20 cellular contexts compared by ENCODE assay signal in genomic region chr18:829432-829831, GRCh38. TPM values are rescaled to one million over a fixed set of nuclear protein-coding genes. Genes with fewer than 3 reads are reported as not detected.
DNase-seq lines count a peak whose midpoint lies in the region; ATAC-seq, FAIRE-seq and TF ChIP-seq lines count a peak whose summit lies in the region.
"Had no signal": no experiment of that assay in that cellular context is flagged by ENCODE, and none has a peak within 500 bp of the region (broad histone marks: within the 10 kb centered on the region; RNA-seq: fewer than 3 reads in every experiment).

No MANE protein-coding gene starts in this region.

- intact Hi-C loops in heart right ventricle (cut with DNase I) (no loop called here), Right ventricle myocardium inferior (cut with DNase I) (no loop called here), body of pancreas (cut with DNase I) (no loop called here)

- no peaks in the 10 kb centered on the region for H4K20me1 ChIP-seq in H1 (replicated peaks in 1 of 2; ENCODE audit: control insufficient read depth in 1 of 2, insufficient read depth in 2 of 2, low read length in 2 of 2)
- H4K20me1 ChIP-seq in GM23338 (replicated peaks; ENCODE audit: insufficient read depth): no peaks in the 10 kb centered on the region

- H3K36me3 ChIP-seq in heart right ventricle (no peaks in the 10 kb centered on the region), H1 (ENCODE audit: control insufficient read depth in 2 of 4, insufficient read depth in 4 of 4, low read length in 3 of 4) (no peaks in the 10 kb centered on the region), mesendoderm (ENCODE audit: control insufficient read depth, insufficient read depth, low read length) (no peaks in the 10 kb centered on the region), GM23338 (ENCODE audit: insufficient read depth) (no peaks in the 10 kb centered on the region), body of pancreas (replicated peaks in 1 of 2; ENCODE audit: insufficient read depth in 1 of 2, low read depth in 2 of 2) (no peaks in the 10 kb centered on the region)
- H3K36me3 ChIP-seq: MG63 had no signal

- POLR2A ChIA-PET in H1 (lab: Charles Lee; ENCODE audit: partially characterized antibody): no interaction called here

- H3K4me3 ChIP-seq in heart right ventricle (no peak overlapping the region), H1 (ENCODE audit: extremely low read depth in 1 of 4, insufficient read depth in 2 of 4, low read depth in 3 of 4, low read length in 4 of 4) (no peak overlapping the region), mesendoderm (ENCODE audit: low read length) (no peak overlapping the region), GM23338 (no peak overlapping the region), body of pancreas (no peak overlapping the region)
- H3K4me3 ChIP-seq: MG63 had no signal

- 94 to 96% methylated on average over 6 of the region's 6 CpGs for WGBS in heart right ventricle, 2 donors
- 87% methylated on average over 6 of the region's 6 CpGs; no CpG with 5 or more reads in 1 of the 2 experiments for WGBS in H1 (ENCODE audit: extremely low coverage in 1 of 2, insufficient coverage in 1 of 2, insufficient read length in 1 of 2, insufficient replicate concordance in 2 of 2, low coverage in 1 of 2, low lambda C conversion rate in 2 of 2, missing lambda C conversion rate in 1 of 2), 2 experiments
- WGBS in mesendoderm (ENCODE audit: extremely low coverage, insufficient coverage, low lambda C conversion rate): 100% methylated on average over 2 of the region's 6 CpGs
- 69 to 78% methylated on average over 6 of the region's 6 CpGs for WGBS in body of pancreas, 2 donors

- H3K9me2 ChIP-seq in GM23338 (ENCODE audit: insufficient read depth): no peaks in the 10 kb centered on the region

- H3K4me2 ChIP-seq in H1 (ENCODE audit: insufficient read depth in 1 of 2, low read depth in 2 of 2, low read length in 2 of 2) (no peak overlapping the region; a peak in 1 of 4 replicates), mesendoderm (ENCODE audit: low read length) (no peak overlapping the region), GM23338 (no peak overlapping the region)

- H2AFZ ChIP-seq in H1 (ENCODE audit: low read length): no peak overlapping the region
- no peak overlapping the region for H2AFZ ChIP-seq in GM23338

- no peak overlapping the region for H3K4me3 Mint-ChIP-seq in GM23338

- H3K23ac ChIP-seq in H1 (ENCODE audit: insufficient read length) (no peak overlapping the region), mesendoderm (ENCODE audit: low read length) (no peak overlapping the region)

- H4K5ac ChIP-seq in H1 (ENCODE audit: insufficient read length, low read depth, low read length) (no peak overlapping the region), mesendoderm (ENCODE audit: low read length) (no peak overlapping the region)

- H3K18ac ChIP-seq in H1 (ENCODE audit: extremely low read depth, low read length) (peak overlapping the region; percentile 29; the same call in 1 of the 2 replicates), mesendoderm (ENCODE audit: low read length) (no peak overlapping the region)

- H4K8ac ChIP-seq in H1 (ENCODE audit: extremely low read depth, insufficient read depth, low read length) (no peak overlapping the region; the same call in 1 of the 2 replicates), mesendoderm (ENCODE audit: low read depth, low read length) (no peak overlapping the region)

- H2BK120ac ChIP-seq in H1 (replicated peaks; ENCODE audit: low read depth, low read length) (no peak overlapping the region), mesendoderm (ENCODE audit: low read depth, low read length) (no peak overlapping the region)

- peaks cover 18% of the 10 kb centered on the region for H3K4me1 Mint-ChIP-seq in GM23338

- no peaks in the 10 kb centered on the region for H3K79me1 ChIP-seq in H1 (ENCODE audit: low read depth, low read length)
- H3K79me1 ChIP-seq in mesendoderm (ENCODE audit: low read length): no peaks in the 10 kb centered on the region

- no peaks in the 10 kb centered on the region for H3K23me2 ChIP-seq in H1 (ENCODE audit: low read depth, low read length)

- H3K14ac ChIP-seq in H1 (ENCODE audit: insufficient read length): no peak overlapping the region

- no peak for FAIRE-seq in H1 (lab: Jason Lieb, UNC)
- FAIRE-seq: G401.6, GM12891, HTR-8/SVneo had no signal

- DNase-seq in heart right ventricle: no peak
- DNase-seq in Right ventricle myocardium inferior (ENCODE audit: missing footprints): no peak
- DNase-seq in H1 (ENCODE audit: low read depth in 1 of 2, low spot score in 2 of 2): no peak
- DNase-seq in mesendoderm: no peak
- no peak for DNase-seq in GM23338 (ENCODE audit: low spot score)
- no peak for DNase-seq in body of pancreas
- DNase-seq: ACHN; CD4-positive, alpha-beta memory T cell; DMS79; KG1; MG63; NCI-H1105; NCI-H1694 treated with DMSO at 0.1 percent for 48 hours; NCI-H446; PC-3 had no signal

- no peaks in the 10 kb centered on the region for H3K79me2 ChIP-seq in H1 (ENCODE audit: control insufficient read depth in 1 of 2, insufficient read depth in 2 of 2, low read length in 2 of 2)
- no peaks in the 10 kb centered on the region for H3K79me2 ChIP-seq in mesendoderm (ENCODE audit: control insufficient read depth, insufficient read depth, low read length)
- no peaks in the 10 kb centered on the region for H3K79me2 ChIP-seq in GM23338 (replicated peaks; ENCODE audit: insufficient read depth)

- peaks cover 1% of the 10 kb centered on the region for H3K27me3 Mint-ChIP-seq in GM23338 (ENCODE audit: insufficient read depth, low read depth, poor library complexity)

- no peak overlapping the region for H3K4ac ChIP-seq in H1 (replicated peaks; ENCODE audit: insufficient read length, low read depth, low read length)
- no peak overlapping the region for H3K4ac ChIP-seq in mesendoderm (ENCODE audit: low read depth, low read length)

- TF ChIP-seq POLR2A in H1 (IDR thresholded peaks at IDR 0.05; ENCODE audit: control extremely low read depth in 1 of 2, low read depth in 2 of 2, low read length in 2 of 2) (no peak), body of pancreas (IDR thresholded peaks at IDR 0.05) (no peak)

- TF ChIP-seq RAD21 in H1 (IDR thresholded peaks at IDR 0.05 in 1 of 2, conservative IDR thresholded peaks at IDR 0.05 in 1 of 2; ENCODE audit: low read depth in 2 of 2, low read length in 2 of 2): no peak

- H2BK5ac ChIP-seq in H1 (ENCODE audit: low read depth, low read length) (peak overlapping the region; percentile 27; the same call in 1 of the 2 replicates), mesendoderm (ENCODE audit: low read length) (no peak overlapping the region)

- TF ChIP-seq EP300 in H1 (IDR thresholded peaks at IDR 0.05; ENCODE audit: borderline replicate concordance in 1 of 2, low read depth in 2 of 2, low read length in 2 of 2): no peak

- no peak overlapping the region; the same call in 1 of the 2 replicates for H2BK20ac ChIP-seq in H1 (ENCODE audit: low read length)

- H3K56ac ChIP-seq in H1 (replicated peaks; ENCODE audit: insufficient read length, low read depth, low read length) (no peak overlapping the region), mesendoderm (ENCODE audit: low read length) (peak overlapping the region; percentile 44)

- H3K27me3 ChIP-seq in heart right ventricle: peaks cover 0 to 50% (median 0%) of the 10 kb centered on the region in 7 donors
- no peaks in the 10 kb centered on the region for H3K27me3 ChIP-seq in H1 (replicated peaks in 1 of 4; ENCODE audit: control insufficient read depth in 3 of 4, extremely low read depth in 1 of 4, insufficient read depth in 3 of 4, low read length in 3 of 4)
- H3K27me3 ChIP-seq in mesendoderm (ENCODE audit: insufficient read depth, low read length, poor library complexity): no peaks in the 10 kb centered on the region
- no peaks in the 10 kb centered on the region for H3K27me3 ChIP-seq in GM23338 (ENCODE audit: insufficient read depth)
- H3K27me3 ChIP-seq in body of pancreas: no peaks in the 10 kb centered on the region
- H3K27me3 ChIP-seq: MG63 had no signal

- TF ChIP-seq CTCF in heart right ventricle (IDR thresholded peaks at IDR 0.05) (no peak), H1 (IDR thresholded peaks at IDR 0.05; ENCODE audit: control extremely low read depth in 1 of 3, insufficient read depth in 1 of 3, low read depth in 1 of 3, low read length in 3 of 3) (no peak), GM23338 (conservative IDR thresholded peaks at IDR 0.05; ENCODE audit: low read depth in 2 of 2) (no peak), body of pancreas (IDR thresholded peaks at IDR 0.05) (no peak)

- H3K9me3 ChIP-seq in heart right ventricle (no peaks in the 10 kb centered on the region), H1 (ENCODE audit: insufficient read depth in 2 of 2, low read depth in 1 of 2, low read length in 1 of 2) (no peaks in the 10 kb centered on the region), body of pancreas (no peaks in the 10 kb centered on the region)
- H3K9me3 ChIP-seq: MG63 had no signal

- H3K9me3 Mint-ChIP-seq in GM23338: no peaks in the 10 kb centered on the region

- H2BK15ac ChIP-seq in H1 (ENCODE audit: low read length) (no peak overlapping the region), mesendoderm (replicated peaks; ENCODE audit: low read depth) (no peak overlapping the region)

- H2AK5ac ChIP-seq in H1 (ENCODE audit: low read depth, low read length): no peak overlapping the region
- H2AK5ac ChIP-seq in mesendoderm (ENCODE audit: low read length): no peak overlapping the region

- H3K27ac ChIP-seq in heart right ventricle (peak overlapping the region in 8 of 10 donors; percentile 22 to 79 (median 62)), H1 (ENCODE audit: low read depth, low read length) (no peak overlapping the region), mesendoderm (ENCODE audit: low read depth, low read length) (no peak overlapping the region), GM23338 (ENCODE audit: low read depth) (no peak overlapping the region), body of pancreas (no peak overlapping the region)

- no peaks in the 10 kb centered on the region for H3K36me3 Mint-ChIP-seq in GM23338 (ENCODE audit: low read depth)
- H3K36me3 Mint-ChIP-seq: CD4-positive, alpha-beta memory T cell had no signal

- no peak overlapping the region for H3K27ac Mint-ChIP-seq in GM23338

- ATAC-seq in heart right ventricle: no peak
- ATAC-seq in Right ventricle myocardium inferior: no peak
- no peak for ATAC-seq in GM23338
- ATAC-seq in HG03139 (IDR thresholded peaks at IDR 0.05; ENCODE audit: unreplicated experiment): no peak
- no peak for ATAC-seq in body of pancreas
- ATAC-seq: HCT116, PC-3 had no signal

- CTCF ChIA-PET in H1 (lab: Charles Lee; ENCODE audit: partially characterized antibody): interaction anchor here (0.8 to 6.9 kb wide), 15 partner anchors 10 to 208 kb away, joined by 3 to 110 read pairs (median 9); partner anchors contain the start of gene ENOSF1

- no peak overlapping the region for H3K9ac ChIP-seq in H1 (replicated peaks in 1 of 4; ENCODE audit: extremely low read depth in 1 of 4, low read depth in 3 of 4, low read length in 3 of 4)
- no peak overlapping the region for H3K9ac ChIP-seq in mesendoderm (ENCODE audit: low read length)

- peaks cover 0 to 30% (median 15%) of the 10 kb centered on the region in 9 donors for H3K4me1 ChIP-seq in heart right ventricle
- peaks cover 0 to 6% (median 2%) of the 10 kb centered on the region in 4 experiments; a peak in 3 of 7 replicates for H3K4me1 ChIP-seq in H1 (replicated peaks in 1 of 4; ENCODE audit: control insufficient read depth in 3 of 4, insufficient read depth in 4 of 4, low read length in 3 of 4)
- peaks cover 2% of the 10 kb centered on the region for H3K4me1 ChIP-seq in mesendoderm (ENCODE audit: control insufficient read depth, low read depth, low read length)
- H3K4me1 ChIP-seq in GM23338 (ENCODE audit: insufficient read depth): peaks cover 12% of the 10 kb centered on the region; the same call in 1 of the 2 replicates
- no peaks in the 10 kb centered on the region for H3K4me1 ChIP-seq in body of pancreas

- 0 out of 2 replicates have a peak, but pooled peaks cover 2% of the 10 kb centered on the region for H3F3A ChIP-seq in GM23338 (replicated peaks; ENCODE audit: low read depth)

- no peak overlapping the region for H4K91ac ChIP-seq in H1 (replicated peaks; ENCODE audit: insufficient read length, low read length)

- no peak overlapping the region for H2BK12ac ChIP-seq in H1 (ENCODE audit: low read depth, low read length)

RNA-seq across cellular contexts. Expression of gene YES1, which starts 17.4 kb away (rescaled TPM):
- total RNA-seq in heart right ventricle: 10 to 100 TPM; 17.4 to 31.5 (median 22.6) TPM
- 10 to 100 TPM; 10.3 to 13.4 TPM for polyA plus RNA-seq in heart right ventricle
- 23.5 TPM for total RNA-seq in Right ventricle myocardium inferior
- total RNA-seq in H1 (2021; fragmentation: NEBNext Ultra II Directional; extraction: Animal tissue kit (Norgen Biotek cat#: 25700)): 94.3 and 99.5 TPM in 2 replicates
- 14.8 and 22.4 TPM in 2 replicates for polyA plus RNA-seq in H1 (2011; rRNA removed)
- polyA plus RNA-seq in H1 (2011; cell fraction: cytosol; rRNA removed): 24.8 TPM
- polyA plus RNA-seq in H1 (2011; cell fraction: nucleus; rRNA removed): 55.5 TPM
- polyA plus RNA-seq in H1 (2012, experiment 1 of 2): 22.1 to 47.9 TPM (median 34.4 TPM) in 4 replicates
- 2.4 TPM for polyA plus RNA-seq in H1 (2012, experiment 2 of 2)
- polyA plus RNA-seq in H1 (2013, experiment 1 of 2): 81.2 TPM
- polyA plus RNA-seq in H1 (2013, experiment 2 of 2): 75.8 TPM
- 69.5 and 115 TPM in 2 replicates for polyA minus RNA-seq in H1 (2011; rRNA and poly(A)+ RNA removed)
- 35.8 TPM for polyA minus RNA-seq in H1 (2011; cell fraction: cytosol; rRNA and poly(A)+ RNA removed)
- 60.0 TPM for polyA minus RNA-seq in H1 (2011; cell fraction: nucleus; rRNA and poly(A)+ RNA removed)
- polyA plus RNA-seq in mesendoderm (2013, experiment 1 of 2): 55.5 TPM
- polyA plus RNA-seq in mesendoderm (2013, experiment 2 of 2): 56.6 TPM
- total RNA-seq in GM23338 (2014; rRNA removed; shearing (Covaris generic)): 327 and 340 TPM in 2 replicates
- polyA plus RNA-seq in GM23338 (2016; fragmentation: Nextera tagmentation; extraction: Ambion mirVana): 25.4 and 27.3 TPM in 2 replicates
- 10 to 100 TPM; 50.4 to 51.4 TPM for total RNA-seq in body of pancreas

Comparison
In these comparisons a context has a peak if more than half of its experiments do, and no peak if none do; other contexts are left out.
1. H3K27ac ChIP-seq: peak in heart right ventricle (8 of 10); none in H1 (single experiment), mesendoderm (single experiment), GM23338 (single experiment) and body of pancreas (0 of 4).